ENCODE assay signal across 10 cellular contexts in genomic region chr2:238141541-238142318, GRCh38. TPM values are rescaled to one million over a fixed set of nuclear protein-coding genes. Genes with fewer than 3 reads are reported as not detected.
DNase-seq lines count a peak whose midpoint lies in the region; TF ChIP-seq lines count a peak whose summit lies in the region.
"Had no signal": no experiment of that assay in that cellular context is flagged by ENCODE, and none has a peak within 500 bp of the region (broad histone marks: within the 10 kb centered on the region; RNA-seq: fewer than 3 reads in every experiment).

No MANE protein-coding gene starts in this region.

- H3K9me3 ChIP-seq in MG63 (no peaks in the 10 kb centered on the region), ascending aorta (no peaks in the 10 kb centered on the region)

- H3K36me3 Mint-ChIP-seq in nephron (ENCODE audit: low read depth) = no peaks in the 10 kb centered on the region

- no peak for TF ChIP-seq CTCF in ascending aorta (IDR thresholded peaks at IDR 0.05)
- TF ChIP-seq CTCF in nephron (IDR thresholded peaks at IDR 0.05; ENCODE audit: unreplicated experiment in 3 of 3) = no peak

- H3K4me1 Mint-ChIP-seq in nephron = peaks cover 27% of the 10 kb centered on the region

- H3K27me3 ChIP-seq in MG63 (no peaks in the 10 kb centered on the region), ascending aorta (no peaks in the 10 kb centered on the region)

- no peak overlapping the region for H3K27ac ChIP-seq in ascending aorta

- H3K27me3 Mint-ChIP-seq in nephron (ENCODE audit: low read depth) = no peaks in the 10 kb centered on the region

- intact Hi-C loops in ascending aorta (cut with DNase I) = loop anchor here (2.0 to 10.0 kb wide), 2 partner anchors 27 to 287 kb away; partner anchors contain the start of gene RAMP1

- H3K9me3 Mint-ChIP-seq in nephron = no peaks in the 10 kb centered on the region

- H3K27ac Mint-ChIP-seq in nephron = peak overlapping the region; percentile 49 to 62 (median 50)

- peaks cover 19 to 52% of the 10 kb centered on the region in 2 donors for H3K4me1 ChIP-seq in ascending aorta

- DNase-seq in EH (ENCODE audit: low read depth) = peak; percentile 76
- peak; percentile 74 for DNase-seq in MG63
- no peak for DNase-seq in ascending aorta (ENCODE audit: low spot score in 2 of 2)
- no peak for DNase-seq in stimulated activated CD8-positive, alpha-beta memory T cell treated with anti-CD3 and anti-CD28 coated beads, Interleukin-4, amount 100 ng/mL, for 48 hours
- DNase-seq in NCI-H2107 treated with DMSO at 0.1 percent for 48 hours (lab: John Stamatoyannopoulos, UW; ENCODE audit: unreplicated experiment) = no peak
- DNase-seq in nucleus accumbens (lab: John Stamatoyannopoulos, UW) = no peak
- DNase-seq in DMS114 treated with DMSO at 0.1 percent for 48 hours (lab: John Stamatoyannopoulos, UW; ENCODE audit: unreplicated experiment) = no peak
- DNase-seq: activated naive CD4-positive, alpha-beta T cell treated with anti-CD3 and anti-CD28 coated beads, Interleukin-2, amount 50 U/mL, for 16 hours; foreskin melanocyte had no signal

- H3K36me3 ChIP-seq in MG63 (no peaks in the 10 kb centered on the region), ascending aorta (peaks cover 5 to 13% of the 10 kb centered on the region in 2 donors)

- peak overlapping the region in 2 of 3 experiments; percentile 15 to 69 for H3K4me3 Mint-ChIP-seq in nephron

- H3K4me3 ChIP-seq in MG63 (no peak overlapping the region), ascending aorta (peak overlapping the region; percentile 5 to 17)

RNA-seq across cellular contexts. Expression of gene KLHL30, which starts 3.3 kb away (rescaled TPM):
- not detected in 2 replicates for total RNA-seq in MG63 (2014; rRNA removed; shearing (Covaris generic); ENCODE audit: low replicate concordance)
- 28.2 TPM for total RNA-seq in ascending aorta

RNA-seq across cellular contexts. Expression of gene ERFE, which starts 17.0 kb away (rescaled TPM):
- total RNA-seq in MG63 (2014; rRNA removed; shearing (Covaris generic); ENCODE audit: low replicate concordance) = 11.1 and 24.6 TPM in 2 replicates
- total RNA-seq in ascending aorta = 3.3 TPM

RNA-seq across cellular contexts. Expression of gene ESPNL, which starts 41.6 kb away (rescaled TPM):
- 0.03 TPM in 1 of 2 replicates, not detected in the other for total RNA-seq in MG63 (2014; rRNA removed; shearing (Covaris generic); ENCODE audit: low replicate concordance)
- not detected for total RNA-seq in ascending aorta

Comparison
In these comparisons a context has a peak if more than half of its experiments do, and no peak if none do; other contexts are left out.
1. DNase-seq: peak in EH (single experiment) and MG63 (single experiment); none in ascending aorta (0 of 2), stimulated activated CD8-positive, alpha-beta memory T cell treated with anti-CD3 and anti-CD28 coated beads, Interleukin-4, amount 100 ng/mL, for 48 hours (single experiment), NCI-H2107 treated with DMSO at 0.1 percent for 48 hours (single experiment), nucleus accumbens (0 of 56) and DMS114 treated with DMSO at 0.1 percent for 48 hours (single experiment).
2. RNA of gene KLHL30, which starts 3.3 kb away (total RNA-seq): 28.2 TPM in ascending aorta (single experiment); not detected in MG63; every median in the first group is over 10 times any median in the second.